ENCODE assay signal across 19 cellular contexts in genomic region chr22:47769652-47770051, GRCh38.
"Had no signal": no experiment of that assay in that cellular context is flagged by ENCODE, and none has a peak within 500 bp of the region (broad histone marks: within the 10 kb centered on the region; RNA-seq: fewer than 3 reads in every experiment).

No MANE protein-coding gene starts in this region.

- H3K27ac ChIP-seq: colonic mucosa, esophagus muscularis mucosa, foreskin keratinocyte, gastroesophageal sphincter, heart left ventricle, hepatocyte, left lung, lower lobe of right lung had no signal

- H3K36me3 ChIP-seq: colonic mucosa, esophagus muscularis mucosa, gastroesophageal sphincter, heart left ventricle, left lung, lower lobe of right lung had no signal

- H3K79me2 ChIP-seq: hepatocyte had no signal

- H3K4me2 ChIP-seq: hepatocyte had no signal

- H3K4me3 Mint-ChIP-seq: dendritic cell treated with granulocyte-macrophage colony-stimulating factor and Interleukin-4, amounts not matched to agents 40 ng/mL and 50 ng/mL, for 4 days had no signal

- H2AFZ ChIP-seq: hepatocyte had no signal

- H3K4me3 ChIP-seq: colonic mucosa, esophagus muscularis mucosa, gastroesophageal sphincter, heart left ventricle, hepatocyte, left lung, lower lobe of right lung had no signal

- H3K9me3 ChIP-seq: colonic mucosa, left lung, lower lobe of right lung had no signal

- H3K27me3 Mint-ChIP-seq: dendritic cell treated with granulocyte-macrophage colony-stimulating factor and Interleukin-4, amounts not matched to agents 40 ng/mL and 50 ng/mL, for 4 days had no signal

- H3K4me1 ChIP-seq: colonic mucosa, esophagus muscularis mucosa, foreskin keratinocyte, gastroesophageal sphincter, heart left ventricle, left lung, lower lobe of right lung had no signal

- FAIRE-seq: endothelial cell of umbilical vein, frontal cortex, islet of Langerhans, keratinocyte had no signal

- H3K9me3 Mint-ChIP-seq: dendritic cell treated with granulocyte-macrophage colony-stimulating factor and Interleukin-4, amounts not matched to agents 40 ng/mL and 50 ng/mL, for 4 days had no signal

- H3K27ac Mint-ChIP-seq: dendritic cell treated with granulocyte-macrophage colony-stimulating factor and Interleukin-4, amounts not matched to agents 40 ng/mL and 50 ng/mL, for 4 days had no signal

- DNase-seq: colonic mucosa; cortex of kidney; effector memory CD4-positive, alpha-beta T cell; foreskin keratinocyte; heart left ventricle; left cardiac atrium; left lung; left ventricle myocardium superior; lower lobe of right lung; mesenchymal stem cell; midbrain had no signal

- H3K27me3 ChIP-seq: colonic mucosa, foreskin keratinocyte, hepatocyte had no signal
